7 cellular contexts compared by ENCODE assay signal in the genomic region with DNA sequence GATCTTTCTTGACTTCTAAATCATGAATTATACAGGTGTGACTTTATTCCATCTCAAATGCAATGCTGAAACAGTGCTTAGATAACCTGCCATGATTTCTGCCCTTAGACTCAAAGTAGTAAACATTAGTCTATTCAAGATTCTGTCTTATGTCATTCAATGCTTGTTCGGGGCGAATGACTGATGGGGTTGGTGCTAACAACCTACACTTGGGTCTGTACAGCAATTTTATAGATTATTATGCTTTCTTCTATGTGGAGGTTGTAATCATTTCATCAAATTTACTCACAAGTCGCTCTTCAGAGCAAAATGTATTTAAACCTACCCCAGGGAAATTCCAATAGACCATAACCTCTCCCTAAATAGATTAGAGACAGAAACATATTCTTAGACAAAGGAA.
"Had no signal": no experiment of that assay in that cellular context is flagged by ENCODE, and none has a peak within 500 bp of the region (broad histone marks: within the 10 kb centered on the region; RNA-seq: fewer than 3 reads in every experiment).

No MANE protein-coding gene starts in this region.

- FAIRE-seq: GM12878, GM12891, GM12892, GM18507, GM19239 had no signal

- DNase-seq: GDM1, GF-D8 had no signal

- ATAC-seq: GM12878 had no signal

- H3K4me3 ChIP-seq: GM12878 had no signal
